Comparison of ENCODE assay signal across 8 cellular contexts in genomic region chr11:14519692-14520085, GRCh38. TPM values are rescaled to one million over a fixed set of nuclear protein-coding genes. Genes with fewer than 3 reads are reported as not detected.
DNase-seq lines count a peak whose midpoint lies in the region; ATAC-seq, FAIRE-seq and TF ChIP-seq lines count a peak whose summit lies in the region.

No MANE protein-coding gene starts in this region.

- no peak for FAIRE-seq in urothelium cell line (lab: Jason Lieb, UNC)

- H3K9ac ChIP-seq in HUES48 (ENCODE audit: low read depth, low read length): peak overlapping the region; percentile 93

- DNase-seq in CD4-positive, alpha-beta memory T cell: no peak
- DNase-seq in activated CD8-positive, alpha-beta T cell treated with anti-CD3 and anti-CD28 coated beads, Interleukin-2, amount 10 ng/mL, durations not matched to agents 7 days and 5 days: no peak
- DNase-seq in right atrium auricular region (ENCODE audit: low spot score): no peak
- no peak for DNase-seq in urothelium cell line (ENCODE audit: low spot score)

- POLR2A ChIA-PET in CD4-positive, alpha-beta memory T cell (lab: Charles Lee; ENCODE audit: partially characterized antibody): interaction anchor here (0.8 to 3.3 kb wide), 18 partner anchors 9 to 852 kb away, joined by 3 to 37 read pairs (median 4); partner anchors contain the start of genes COPB1, CYP2R1 and PDE3B
- POLR2A ChIA-PET in activated CD8-positive, alpha-beta T cell treated with anti-CD3 and anti-CD28 coated beads, Interleukin-2, amount 10 ng/mL, durations not matched to agents 7 days and 5 days (lab: Charles Lee): interaction anchor here (0.6 to 2.9 kb wide), 16 partner anchors 12 to 387 kb away, joined by 3 to 35 read pairs (median 4); partner anchors contain the start of genes COPB1 and CYP2R1

- H3K4me1 ChIP-seq in CD4-positive, alpha-beta memory T cell (ENCODE audit: insufficient read depth, low read length): peaks cover 27% of the 10 kb centered on the region
- H3K4me1 ChIP-seq in HUES48 (ENCODE audit: control insufficient read depth, insufficient read depth, low read length) (peaks cover 7% of the 10 kb centered on the region), right atrium auricular region (peaks cover 0 to 21% of the 10 kb centered on the region in 2 donors)

- H3K9me3 ChIP-seq in CD4-positive, alpha-beta memory T cell (ENCODE audit: control insufficient read depth in 1 of 2, low read length in 2 of 2): no peaks in the 10 kb centered on the region
- H3K9me3 ChIP-seq in HUES48 (ENCODE audit: control insufficient read depth, insufficient read depth, low read length) (no peaks in the 10 kb centered on the region), right atrium auricular region (no peaks in the 10 kb centered on the region)

- peak overlapping the region; percentile 99 for H3K27ac ChIP-seq in CD4-positive, alpha-beta memory T cell (ENCODE audit: low read depth, low read length)
- peak overlapping the region; percentile 91 for H3K27ac ChIP-seq in HUES48 (ENCODE audit: low read depth, low read length)
- peak overlapping the region; percentile 91 for H3K27ac ChIP-seq in right atrium auricular region
- H3K27ac ChIP-seq in skin epidermis: peak overlapping the region; percentile 40 to 97 (median 94)

- intact Hi-C loops in CD4-positive, alpha-beta memory T cell (cut with micrococcal nuclease): loop anchor here (1.0 kb wide), 6 partner anchors 20 to 386 kb away; partner anchors contain the start of gene COPB1

- TF ChIP-seq CTCF in right atrium auricular region (IDR thresholded peaks at IDR 0.05): no peak

- peak overlapping the region; percentile 93 to 99 (median 98) for H3K4me3 Mint-ChIP-seq in CD4-positive, alpha-beta memory T cell
- H3K4me3 Mint-ChIP-seq in activated CD8-positive, alpha-beta T cell treated with anti-CD3 and anti-CD28 coated beads, Interleukin-2, amount 10 ng/mL, durations not matched to agents 7 days and 5 days: peak overlapping the region; percentile 93

- no peaks in the 10 kb centered on the region for H3K9me3 Mint-ChIP-seq in CD4-positive, alpha-beta memory T cell
- H3K9me3 Mint-ChIP-seq in activated CD8-positive, alpha-beta T cell treated with anti-CD3 and anti-CD28 coated beads, Interleukin-2, amount 10 ng/mL, durations not matched to agents 7 days and 5 days (ENCODE audit: insufficient read depth): no peaks in the 10 kb centered on the region

- no peaks in the 10 kb centered on the region for H3K27me3 Mint-ChIP-seq in CD4-positive, alpha-beta memory T cell
- no peaks in the 10 kb centered on the region for H3K27me3 Mint-ChIP-seq in activated CD8-positive, alpha-beta T cell treated with anti-CD3 and anti-CD28 coated beads, Interleukin-2, amount 10 ng/mL, durations not matched to agents 7 days and 5 days (ENCODE audit: low read depth)

- H3K4me1 Mint-ChIP-seq in CD4-positive, alpha-beta memory T cell: peaks cover 17 to 41% (median 29%) of the 10 kb centered on the region in 4 donors
- peaks cover 29% of the 10 kb centered on the region for H3K4me1 Mint-ChIP-seq in activated CD8-positive, alpha-beta T cell treated with anti-CD3 and anti-CD28 coated beads, Interleukin-2, amount 10 ng/mL, durations not matched to agents 7 days and 5 days (ENCODE audit: low read depth)

- H3K36me3 ChIP-seq in CD4-positive, alpha-beta memory T cell (ENCODE audit: insufficient read depth, low read length): peaks cover 20% of the 10 kb centered on the region
- H3K36me3 ChIP-seq in HUES48 (ENCODE audit: control insufficient read depth, insufficient read depth, low read length): peaks cover 39% of the 10 kb centered on the region
- H3K36me3 ChIP-seq in right atrium auricular region: peaks cover 34% of the 10 kb centered on the region

- H3K27me3 ChIP-seq in CD4-positive, alpha-beta memory T cell (ENCODE audit: insufficient read depth, low read length): no peaks in the 10 kb centered on the region
- H3K27me3 ChIP-seq in HUES48 (ENCODE audit: control insufficient read depth, insufficient read depth, low read length): no peaks in the 10 kb centered on the region
- no peaks in the 10 kb centered on the region for H3K27me3 ChIP-seq in right atrium auricular region

- peak overlapping the region; percentile 95 to 98 (median 98) for H3K27ac Mint-ChIP-seq in CD4-positive, alpha-beta memory T cell
- H3K27ac Mint-ChIP-seq in activated CD8-positive, alpha-beta T cell treated with anti-CD3 and anti-CD28 coated beads, Interleukin-2, amount 10 ng/mL, durations not matched to agents 7 days and 5 days: peak overlapping the region; percentile 94

- ATAC-seq in GM19455 (IDR thresholded peaks at IDR 0.05; ENCODE audit: unreplicated experiment): peak; percentile 16
- ATAC-seq in activated CD8-positive, alpha-beta T cell treated with anti-CD3 and anti-CD28 coated beads, Interleukin-2, amount 10 ng/mL, durations not matched to agents 7 days and 5 days: peak; percentile 50
- ATAC-seq in GM21619 (IDR thresholded peaks at IDR 0.05; ENCODE audit: unreplicated experiment): no peak

- H3K36me3 Mint-ChIP-seq in CD4-positive, alpha-beta memory T cell: peaks cover 17 to 38% of the 10 kb centered on the region in 2 donors
- H3K36me3 Mint-ChIP-seq in activated CD8-positive, alpha-beta T cell treated with anti-CD3 and anti-CD28 coated beads, Interleukin-2, amount 10 ng/mL, durations not matched to agents 7 days and 5 days (ENCODE audit: low read depth): peaks cover 34% of the 10 kb centered on the region

- H3K4me3 ChIP-seq in CD4-positive, alpha-beta memory T cell (ENCODE audit: low read length in 2 of 2): peak overlapping the region; percentile 63 to 95
- H3K4me3 ChIP-seq in HUES48 (ENCODE audit: low read depth, low read length): peak overlapping the region; percentile 99
- peak overlapping the region; percentile 67 to 89 for H3K4me3 ChIP-seq in right atrium auricular region
- H3K4me3 ChIP-seq in skin epidermis: peak overlapping the region; percentile 61 to 95 (median 77)

- CTCF ChIA-PET in CD4-positive, alpha-beta memory T cell (lab: Charles Lee; ENCODE audit: partially characterized antibody): interaction anchor here (0.8 to 2.4 kb wide), 6 partner anchors 17 to 387 kb away, joined by 3 to 34 read pairs (median 4); partner anchors contain the start of gene COPB1
- CTCF ChIA-PET in activated CD8-positive, alpha-beta T cell treated with anti-CD3 and anti-CD28 coated beads, Interleukin-2, amount 10 ng/mL, durations not matched to agents 7 days and 5 days (lab: Charles Lee): interaction anchor here (1.1 to 3.0 kb wide), 12 partner anchors 17 to 486 kb away, joined by 3 to 26 read pairs (median 4); partner anchors contain the start of genes COPB1, CYP2R1 and PDE3B

RNA-seq across cellular contexts. Expression of gene PSMA1, which starts 0.5 kb away (rescaled TPM):
- 100 to 1,000 TPM in 1 of 2 experiments, 10 to 100 TPM in 1; 95.8 to 105 TPM for total RNA-seq in CD4-positive, alpha-beta memory T cell
- 100 to 1,000 TPM; 157 to 243 TPM for polyA plus RNA-seq in CD4-positive, alpha-beta memory T cell
- 100 to 1,000 TPM; 211 to 215 TPM for total RNA-seq in activated CD8-positive, alpha-beta T cell treated with anti-CD3 and anti-CD28 coated beads, Interleukin-2, amount 10 ng/mL, durations not matched to agents 7 days and 5 days
- 100 to 1,000 TPM in 1 of 2 donors, 10 to 100 TPM in 1; 96.0 to 104 TPM for total RNA-seq in right atrium auricular region

RNA-seq across cellular contexts. Expression of gene COPB1, which starts 20.1 kb away (rescaled TPM):
- 10 to 100 TPM; 79.8 to 82.1 TPM for total RNA-seq in CD4-positive, alpha-beta memory T cell
- 10 to 100 TPM; 93.4 to 94.0 TPM for polyA plus RNA-seq in CD4-positive, alpha-beta memory T cell
- total RNA-seq in activated CD8-positive, alpha-beta T cell treated with anti-CD3 and anti-CD28 coated beads, Interleukin-2, amount 10 ng/mL, durations not matched to agents 7 days and 5 days: 10 to 100 TPM; 77.8 to 79.1 TPM
- total RNA-seq in right atrium auricular region: 10 to 100 TPM; 61.0 to 61.3 TPM
